ENCODE assay signal across 31 cellular contexts in genomic region chr2:104371084-104371483, GRCh38.
"Had no signal": no experiment of that assay in that cellular context is flagged by ENCODE, and none has a peak within 500 bp of the region (broad histone marks: within the 10 kb centered on the region; RNA-seq: fewer than 3 reads in every experiment).

No MANE protein-coding gene starts in this region.

- H3K4me1 ChIP-seq: ascending aorta, esophagus muscularis mucosa, foreskin keratinocyte, gastrocnemius medialis, heart left ventricle had no signal

- ATAC-seq: activated CD4-positive, alpha-beta T cell treated with anti-CD3 and anti-CD28 coated beads for 36 hours; activated naive CD4-positive, alpha-beta T cell treated with anti-CD3 and anti-CD28 coated beads, Interleukin-2, amount 50 U/mL, for 72 hours; activated T-cell treated with anti-CD3 and anti-CD28 coated beads, Interleukin-2, amount 50 U/mL, for 72 hours; effector memory CD8-positive, alpha-beta T cell; foreskin keratinocyte; gastrocnemius medialis; heart left ventricle; T-helper 17 cell had no signal

- H3K27me3 ChIP-seq: ascending aorta, esophagus muscularis mucosa, foreskin keratinocyte, gastrocnemius medialis, heart left ventricle had no signal

- H3K27ac Mint-ChIP-seq: activated B cell treated with CpG ODN at 0.5 μM for 24 hours; activated CD4-positive, alpha-beta memory T cell treated with anti-CD3 and anti-CD28 coated beads for 36 hours; activated CD4-positive, alpha-beta T cell treated with anti-CD3 and anti-CD28 coated beads for 36 hours; activated CD4-positive, alpha-beta T cell treated with anti-CD3 and anti-CD28 coated beads, Interleukin-2, amount 10 ng/mL, durations not matched to agents 24 days and 14 days; activated naive CD4-positive, alpha-beta T cell treated with anti-CD3 and anti-CD28 coated beads, Interleukin-2, amount 10 ng/mL, durations not matched to agents 7 days and 5 days; activated naive CD4-positive, alpha-beta T cell treated with anti-CD3 and anti-CD28 coated beads, Interleukin-2, amount 50 U/mL, for 72 hours; activated naive CD8-positive, alpha-beta T cell treated with anti-CD3 and anti-CD28 coated beads, Interleukin-2, amount 10 ng/mL, durations not matched to agents 7 days and 5 days; activated T-cell treated with anti-CD3 and anti-CD28 coated beads, Interleukin-2, amount 50 U/mL, for 24 hours; activated T-cell treated with anti-CD3 and anti-CD28 coated beads, Interleukin-2, amount 50 U/mL, for 72 hours; effector memory CD8-positive, alpha-beta T cell; T-helper 17 cell; T-helper 2 cell treated with Interferon-gamma antibody and Interleukin-4, amounts not matched to agents 5 μg/mL and 100 μg/mL, for 36 hours had no signal

- H3K9me3 Mint-ChIP-seq: activated B cell treated with CpG ODN at 0.5 μM for 24 hours; activated CD4-positive, alpha-beta memory T cell treated with anti-CD3 and anti-CD28 coated beads for 36 hours; activated CD4-positive, alpha-beta T cell treated with anti-CD3 and anti-CD28 coated beads, Interleukin-2, amount 10 ng/mL, durations not matched to agents 24 days and 14 days; activated naive CD4-positive, alpha-beta T cell treated with anti-CD3 and anti-CD28 coated beads, Interleukin-2, amount 10 ng/mL, durations not matched to agents 7 days and 5 days; activated naive CD4-positive, alpha-beta T cell treated with anti-CD3 and anti-CD28 coated beads, Interleukin-2, amount 50 U/mL, for 72 hours; activated naive CD8-positive, alpha-beta T cell treated with anti-CD3 and anti-CD28 coated beads, Interleukin-2, amount 10 ng/mL, durations not matched to agents 7 days and 5 days; activated T-cell treated with anti-CD3 and anti-CD28 coated beads, Interleukin-2, amount 50 U/mL, for 24 hours; activated T-cell treated with anti-CD3 and anti-CD28 coated beads, Interleukin-2, amount 50 U/mL, for 72 hours; T-helper 2 cell treated with Interferon-gamma antibody and Interleukin-4, amounts not matched to agents 5 μg/mL and 100 μg/mL, for 36 hours had no signal

- H3K36me3 Mint-ChIP-seq: activated CD4-positive, alpha-beta memory T cell treated with anti-CD3 and anti-CD28 coated beads for 36 hours; activated naive CD4-positive, alpha-beta T cell treated with anti-CD3 and anti-CD28 coated beads, Interleukin-2, amount 10 ng/mL, durations not matched to agents 7 days and 5 days; activated naive CD4-positive, alpha-beta T cell treated with anti-CD3 and anti-CD28 coated beads, Interleukin-2, amount 50 U/mL, for 72 hours; activated naive CD8-positive, alpha-beta T cell treated with anti-CD3 and anti-CD28 coated beads, Interleukin-2, amount 10 ng/mL, durations not matched to agents 7 days and 5 days had no signal

- H3K4me3 ChIP-seq: ascending aorta, esophagus muscularis mucosa, gastrocnemius medialis, heart left ventricle had no signal

- H3K4me3 Mint-ChIP-seq: activated B cell treated with CpG ODN at 0.5 μM for 24 hours; activated CD4-positive, alpha-beta memory T cell treated with anti-CD3 and anti-CD28 coated beads for 36 hours; activated CD4-positive, alpha-beta T cell treated with anti-CD3 and anti-CD28 coated beads for 36 hours; activated CD4-positive, alpha-beta T cell treated with anti-CD3 and anti-CD28 coated beads, Interleukin-2, amount 10 ng/mL, durations not matched to agents 24 days and 14 days; activated naive CD4-positive, alpha-beta T cell treated with anti-CD3 and anti-CD28 coated beads, Interleukin-2, amount 10 ng/mL, durations not matched to agents 7 days and 5 days; activated naive CD8-positive, alpha-beta T cell treated with anti-CD3 and anti-CD28 coated beads, Interleukin-2, amount 10 ng/mL, durations not matched to agents 7 days and 5 days; activated T-cell treated with anti-CD3 and anti-CD28 coated beads, Interleukin-2, amount 50 U/mL, for 24 hours; activated T-cell treated with anti-CD3 and anti-CD28 coated beads, Interleukin-2, amount 50 U/mL, for 72 hours; effector memory CD8-positive, alpha-beta T cell; T-helper 17 cell; T-helper 2 cell treated with Interferon-gamma antibody and Interleukin-4, amounts not matched to agents 5 μg/mL and 100 μg/mL, for 36 hours had no signal

- H3K9me3 ChIP-seq: ascending aorta, esophagus muscularis mucosa, gastrocnemius medialis, heart left ventricle had no signal

- DNase-seq: activated B cell treated with CpG ODN at 0.5 μM for 24 hours; activated CD4-positive, alpha-beta memory T cell treated with anti-CD3 and anti-CD28 coated beads for 36 hours; activated CD4-positive, alpha-beta T cell treated with anti-CD3 and anti-CD28 coated beads for 36 hours; activated CD4-positive, alpha-beta T cell treated with anti-CD3 and anti-CD28 coated beads, Interleukin-2, amount 10 ng/mL, durations not matched to agents 24 days and 14 days; activated CD4-positive, CD25-positive, alpha-beta regulatory T cell treated with anti-CD3 and anti-CD28 coated beads, Interleukin-2, amount 50 U/mL, for 72 hours; activated CD8-positive, alpha-beta memory T cell treated with anti-CD3 and anti-CD28 coated beads, Interleukin-2, amount 50 U/mL, for 48 hours; activated gamma-delta T cell; activated naive CD4-positive, alpha-beta T cell; activated naive CD4-positive, alpha-beta T cell treated with anti-CD3 and anti-CD28 coated beads, Interleukin-2, amount 10 ng/mL, durations not matched to agents 7 days and 5 days; activated naive CD8-positive, alpha-beta T cell treated with anti-CD3 and anti-CD28 coated beads, Interleukin-2, amount 10 ng/mL, durations not matched to agents 7 days and 5 days; activated T-cell treated with anti-CD3 and anti-CD28 coated beads for 4 hours; activated T-cell treated with anti-CD3 and anti-CD28 coated beads, Interleukin-2, amount 50 U/mL, for 24 hours; activated T-cell treated with anti-CD3 and anti-CD28 coated beads, Interleukin-2, amount 50 U/mL, for 72 hours; caudate nucleus; cortex of kidney; dermis blood vessel endothelial cell; effector CD4-positive, alpha-beta T cell; effector memory CD8-positive, alpha-beta T cell; erythroblast; foreskin keratinocyte; gastrocnemius medialis; glutamatergic neuron; heart left ventricle; T-helper 1 cell; T-helper 17 cell; T1000; WERI-Rb-1 had no signal

- H3K27me3 Mint-ChIP-seq: activated CD4-positive, alpha-beta memory T cell treated with anti-CD3 and anti-CD28 coated beads for 36 hours; activated naive CD4-positive, alpha-beta T cell treated with anti-CD3 and anti-CD28 coated beads, Interleukin-2, amount 10 ng/mL, durations not matched to agents 7 days and 5 days; activated naive CD8-positive, alpha-beta T cell treated with anti-CD3 and anti-CD28 coated beads, Interleukin-2, amount 10 ng/mL, durations not matched to agents 7 days and 5 days; activated T-cell treated with anti-CD3 and anti-CD28 coated beads, Interleukin-2, amount 50 U/mL, for 24 hours; effector memory CD8-positive, alpha-beta T cell; T-helper 17 cell had no signal

- H3K27ac ChIP-seq: ascending aorta, esophagus muscularis mucosa, foreskin keratinocyte, gastrocnemius medialis, heart left ventricle, WERI-Rb-1 had no signal

- H3K4me1 Mint-ChIP-seq: activated B cell treated with CpG ODN at 0.5 μM for 24 hours; activated CD4-positive, alpha-beta T cell treated with anti-CD3 and anti-CD28 coated beads for 36 hours; activated CD4-positive, alpha-beta T cell treated with anti-CD3 and anti-CD28 coated beads, Interleukin-2, amount 10 ng/mL, durations not matched to agents 24 days and 14 days; activated naive CD4-positive, alpha-beta T cell treated with anti-CD3 and anti-CD28 coated beads, Interleukin-2, amount 10 ng/mL, durations not matched to agents 7 days and 5 days; activated naive CD8-positive, alpha-beta T cell treated with anti-CD3 and anti-CD28 coated beads, Interleukin-2, amount 10 ng/mL, durations not matched to agents 7 days and 5 days had no signal

- H3K36me3 ChIP-seq: ascending aorta, esophagus muscularis mucosa, gastrocnemius medialis, heart left ventricle, WERI-Rb-1 had no signal
